Comparison of ENCODE assay signal across 8 cellular contexts in genomic region chr10:119871881-119872609, GRCh38. TPM values are rescaled to one million over a fixed set of nuclear protein-coding genes. Genes with fewer than 3 reads are reported as not detected.
DNase-seq lines count a peak whose midpoint lies in the region; ATAC-seq and TF ChIP-seq lines count a peak whose summit lies in the region.

No MANE protein-coding gene starts in this region.

- TF ChIP-seq CTCF in GM20000 (IDR thresholded peaks at IDR 0.05; ENCODE audit: extremely low read depth, missing control alignments) = no peak
- no peak for TF ChIP-seq CTCF in HL-60 (IDR thresholded peaks at IDR 0.05; ENCODE audit: insufficient read depth, low read length)
- TF ChIP-seq CTCF in gastrocnemius medialis (IDR thresholded peaks at IDR 0.05 in 4 of 5, conservative IDR thresholded peaks at IDR 0.05 in 1 of 5) = no peak

- intact Hi-C loops in gastrocnemius medialis (cut with DNase I; ENCODE audit: low total_unique reads) = loop anchor here (1.0 to 5.0 kb wide), 3 partner anchors 20 to 1115 kb away; partner anchors contain the start of gene SEC23IP

- no peaks in the 10 kb centered on the region for H3K9me3 Mint-ChIP-seq in activated naive CD8-positive, alpha-beta T cell (ENCODE audit: low read depth)

- peak; percentile 20 to 21 for ATAC-seq in gastrocnemius medialis

- peak overlapping the region; percentile 85 for H3K27ac ChIP-seq in HL-60 (replicated peaks)
- H3K27ac ChIP-seq in SK-N-MC = peak overlapping the region; percentile 81
- peak overlapping the region; percentile 89 to 97 (median 92) for H3K27ac ChIP-seq in gastrocnemius medialis

- H3K9me3 ChIP-seq in SK-N-MC (ENCODE audit: low read depth, low read length) = no peaks in the 10 kb centered on the region
- H3K9me3 ChIP-seq in gastrocnemius medialis = no peaks in the 10 kb centered on the region

- DNase-seq in Caki2 (ENCODE audit: low read depth) = peak; percentile 40
- DNase-seq in GM20000 (ENCODE audit: low spot score) = peak; percentile 63
- peak in 1 of 2 experiments; percentile 91 for DNase-seq in HL-60 (ENCODE audit: low read depth in 1 of 2, low spot score in 1 of 2)
- DNase-seq in SK-N-MC (ENCODE audit: low read depth, low spot score) = no peak
- peak; percentile 32 for DNase-seq in hepatic stellate cell (ENCODE audit: low spot score)
- DNase-seq in gastrocnemius medialis = peak in 1 of 2 donors; percentile 26
- no peak for DNase-seq in cerebellar nuclear complex (lab: John Stamatoyannopoulos, UW)

- H3K36me3 ChIP-seq in SK-N-MC (ENCODE audit: insufficient read depth, low read length) (no peaks in the 10 kb centered on the region), gastrocnemius medialis (no peaks in the 10 kb centered on the region)

- H3K27ac Mint-ChIP-seq in activated naive CD8-positive, alpha-beta T cell = peak overlapping the region; percentile 93

- H3K27me3 Mint-ChIP-seq in activated naive CD8-positive, alpha-beta T cell = no peaks in the 10 kb centered on the region

- no peaks in the 10 kb centered on the region for H3K27me3 ChIP-seq in HL-60 (ENCODE audit: insufficient read depth, poor library complexity, severe bottlenecking)
- H3K27me3 ChIP-seq in gastrocnemius medialis = no peaks in the 10 kb centered on the region

- H3K36me3 Mint-ChIP-seq in activated naive CD8-positive, alpha-beta T cell = no peaks in the 10 kb centered on the region

- peaks cover 48% of the 10 kb centered on the region for H3K4me1 Mint-ChIP-seq in activated naive CD8-positive, alpha-beta T cell (ENCODE audit: low read depth)

- H3K4me3 Mint-ChIP-seq in activated naive CD8-positive, alpha-beta T cell = peak overlapping the region; percentile 94

- H3K4me3 ChIP-seq in HL-60 (replicated peaks; ENCODE audit: insufficient read depth, low read length) (peak overlapping the region; percentile 85), SK-N-MC (peak overlapping the region; percentile 81), gastrocnemius medialis (peak overlapping the region; percentile 85 to 96 (median 90))

- peaks cover 17 to 28% of the 10 kb centered on the region in 2 donors for H3K4me1 ChIP-seq in gastrocnemius medialis

- in situ Hi-C loops in Caki2 (cut with HindIII; ENCODE audit: low pct_unique_long_range_greater_than_20kb, low sequenced_read_pairs) (no loop called here), gastrocnemius medialis (cut with MboI; ENCODE audit: low sequenced_read_pairs in 4 of 4) (loop anchor here in 3 of 4 donors (25.0 kb wide), 3 partner anchors 185 to 710 kb away; partner anchors contain the start of gene SFXN4 (in 1 of the 3))

- peak in 1 of 2 donors; percentile 7 for TF ChIP-seq POLR2A in gastrocnemius medialis (IDR thresholded peaks at IDR 0.05)

- H3K9ac ChIP-seq in SK-N-MC (ENCODE audit: insufficient read length) = peak overlapping the region; percentile 73

RNA-seq across cellular contexts. Expression of gene MCMBP, which starts 0.6 kb away (rescaled TPM):
- 22.9 and 41.2 TPM in 2 replicates for total RNA-seq in Caki2 (2014; rRNA removed; shearing (Covaris generic); ENCODE audit: low replicate concordance)
- 10 to 100 TPM; 28.1 to 43.6 (median 33.2) TPM for total RNA-seq in gastrocnemius medialis

RNA-seq across cellular contexts. Expression of gene SEC23IP, which starts 20.5 kb away (rescaled TPM):
- 3.5 and 6.1 TPM in 2 replicates for total RNA-seq in Caki2 (2014; rRNA removed; shearing (Covaris generic); ENCODE audit: low replicate concordance)
- 10 to 100 TPM; 12.6 to 28.6 (median 21.6) TPM for total RNA-seq in gastrocnemius medialis

Comparison
In these comparisons a context has a peak if more than half of its experiments do, and no peak if none do; other contexts are left out.
1. DNase-seq: peak in Caki2 (single experiment), GM20000 (single experiment) and hepatic stellate cell (single experiment); none in SK-N-MC (single experiment) and cerebellar nuclear complex (0 of 2).
2. Peak in every context shown above with its lines, with median percentiles within 50 percentile points of each other: H3K27ac ChIP-seq and H3K4me3 ChIP-seq.